Comparison of ENCODE assay signal across 25 cellular contexts in genomic region chr10:7652121-7652520, GRCh38. TPM values are rescaled to one million over a fixed set of nuclear protein-coding genes. Genes with fewer than 3 reads are reported as not detected.
"Had no signal": no experiment of that assay in that cellular context is flagged by ENCODE, and none has a peak within 500 bp of the region (broad histone marks: within the 10 kb centered on the region; RNA-seq: fewer than 3 reads in every experiment).

No MANE protein-coding gene starts in this region.

- H3K4me3 ChIP-seq: colonic mucosa, gastrocnemius medialis, heart right ventricle, left ventricle myocardium inferior, lower lobe of right lung, skin epidermis, thoracic aorta, transverse colon had no signal

- H3K27me3 ChIP-seq: colonic mucosa, transverse colon had no signal

- H3K27ac ChIP-seq: colonic mucosa, gastrocnemius medialis, heart right ventricle, left ventricle myocardium inferior, lower lobe of right lung, neutrophil, thoracic aorta, transverse colon had no signal

- ATAC-seq: esophagus mucosa; gastrocnemius medialis; heart right ventricle; lower lobe of right lung; naive thymus-derived CD8-positive, alpha-beta T cell; sciatic nerve; stimulated activated naive B cell treated with anti-CD40 and anti-IgM and Interleukin-4, amounts not matched to agents 10 μg/mL and 1 μg/mL and 100 μg/mL, for 72 hours; stimulated activated naive CD8-positive, alpha-beta T cell treated with anti-CD3 and anti-CD28 coated beads, Interleukin-15, amount 100 ng/mL, for 72 hours had no signal

- H3K9me3 ChIP-seq: colonic mucosa, gastrocnemius medialis, lower lobe of right lung, neutrophil, thoracic aorta, transverse colon had no signal

- DNase-seq: colonic mucosa; dermis blood vessel endothelial cell; gastrocnemius medialis; heart right ventricle; islet precursor cell; left ventricle myocardium inferior; lower lobe of right lung; midbrain; naive thymus-derived CD8-positive, alpha-beta T cell; posterior cingulate gyrus; stimulated activated CD4-positive, alpha-beta T cell treated with anti-CD3 and anti-CD28 coated beads, Interleukin-2, amount 100 ng/mL, for 24 hours; stimulated activated CD4-positive, alpha-beta T cell treated with anti-CD3 and anti-CD28 coated beads, Interleukin-4, amount 100 ng/mL, for 4 hours; stimulated activated naive B cell treated with anti-CD40 and anti-IgM and Interleukin-4, amounts not matched to agents 10 μg/mL and 1 μg/mL and 100 μg/mL, for 72 hours; stimulated activated naive CD8-positive, alpha-beta T cell treated with anti-CD3 and anti-CD28 coated beads, Interleukin-15, amount 100 ng/mL, for 72 hours; transverse colon had no signal

- H3K36me3 ChIP-seq: colonic mucosa, gastrocnemius medialis, left ventricle myocardium inferior, lower lobe of right lung, neutrophil, thoracic aorta, transverse colon had no signal

- H3K4me1 ChIP-seq: colonic mucosa had no signal

RNA-seq across cellular contexts. Expression of gene ITIH5, which starts 14.6 kb away (rescaled TPM):
- total RNA-seq: naive thymus-derived CD8-positive, alpha-beta T cell; pulmonary artery endothelial cell had no signal

RNA-seq across cellular contexts. Expression of gene ITIH2, which starts 51.0 kb away (rescaled TPM):
- total RNA-seq: dermis blood vessel endothelial cell; esophagus mucosa; fibroblast of villous mesenchyme; heart right ventricle; left ventricle myocardium inferior; naive thymus-derived CD8-positive, alpha-beta T cell; osteocyte; pulmonary artery endothelial cell; sciatic nerve; subcutaneous adipose tissue; thoracic aorta; transverse colon; ureter had no signal
